In the genomic region with DNA sequence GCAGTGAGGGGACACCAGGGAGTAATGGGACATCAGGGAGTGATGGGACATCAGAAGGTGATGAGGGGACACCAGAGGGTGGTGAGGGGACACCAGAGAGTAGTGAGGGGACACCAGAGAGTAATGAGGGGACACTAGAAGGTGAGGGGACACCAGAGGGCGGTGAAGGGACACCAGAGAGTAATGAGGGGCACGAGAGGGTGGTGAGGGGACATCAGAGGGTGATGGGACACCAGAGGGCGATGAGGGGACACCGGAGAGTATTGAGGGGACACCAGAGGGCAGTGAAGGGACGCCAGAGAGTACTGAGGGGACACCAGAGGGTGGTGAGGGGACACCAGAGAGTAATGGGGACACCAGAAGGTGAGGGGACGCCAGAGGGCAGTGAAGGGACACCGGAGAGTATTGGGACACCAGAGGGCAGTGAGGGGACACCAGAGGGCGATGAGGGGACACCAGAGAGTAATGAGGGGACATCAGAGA, we compare ENCODE assay signal across 18 cellular contexts. TPM values are rescaled to one million over a fixed set of nuclear protein-coding genes. Genes with fewer than 3 reads are reported as not detected.
DNase-seq lines count a peak whose midpoint lies in the region; ATAC-seq and TF ChIP-seq lines count a peak whose summit lies in the region.
"Had no signal": no experiment of that assay in that cellular context is flagged by ENCODE, and none has a peak within 500 bp of the region (broad histone marks: within the 10 kb centered on the region; RNA-seq: fewer than 3 reads in every experiment).

No MANE protein-coding gene starts in this region.

- DNase-seq in CD4-positive, alpha-beta T cell, result peak in 1 of 10 experiments; percentile 12
- DNase-seq in DND-41 (no peak), immature natural killer cell (no peak), GM10248 (ENCODE audit: extremely low spot score) (no peak), iPS-NIHi11 (ENCODE audit: low spot score) (no peak), H4 (ENCODE audit: low spot score) (no peak)
- no peak for DNase-seq in T-helper 2 cell treated with Interferon-gamma antibody and Interleukin-4, amounts not matched to agents 5 μg/mL and 100 μg/mL, for 36 hours (ENCODE audit: low spot score)
- DNase-seq: activated CD8-positive, alpha-beta T cell treated with anti-CD3 and anti-CD28 coated beads for 36 hours; foreskin melanocyte; GF-D8; left ventricle myocardium inferior; NCI-H1436 treated with DMSO at 0.1 percent for 48 hours; NCI-H2227 treated with DMSO at 0.1 percent for 48 hours; ovary; stimulated activated CD4-positive, alpha-beta T cell treated with anti-CD3 and anti-CD28 coated beads, Interleukin-2, amount 100 ng/mL, for 48 hours; SW 1271; thyroid gland had no signal

- no peaks in the 10 kb centered on the region for H3K9me3 Mint-ChIP-seq in CD4-positive, alpha-beta T cell
- no peaks in the 10 kb centered on the region for H3K9me3 Mint-ChIP-seq in T-helper 2 cell treated with Interferon-gamma antibody and Interleukin-4, amounts not matched to agents 5 μg/mL and 100 μg/mL, for 36 hours
- no peaks in the 10 kb centered on the region for H3K9me3 Mint-ChIP-seq in immature natural killer cell
- H3K9me3 Mint-ChIP-seq: activated CD8-positive, alpha-beta T cell treated with anti-CD3 and anti-CD28 coated beads for 36 hours had no signal

- H3K9ac ChIP-seq in DND-41 (ENCODE audit: low read depth, low read length), result no peak overlapping the region

- no peaks in the 10 kb centered on the region for H3K9me3 ChIP-seq in CD4-positive, alpha-beta T cell (ENCODE audit: control insufficient read depth, low read length)
- H3K9me3 ChIP-seq in DND-41 (ENCODE audit: insufficient read depth, low read length, severe bottlenecking), result no peaks in the 10 kb centered on the region
- H3K9me3 ChIP-seq: left ventricle myocardium inferior, ovary, thyroid gland had no signal

- H3K27ac ChIP-seq in CD4-positive, alpha-beta T cell (ENCODE audit: low read depth, low read length), result no peak overlapping the region
- no peak overlapping the region for H3K27ac ChIP-seq in DND-41 (ENCODE audit: low read length)
- H3K27ac ChIP-seq: left ventricle myocardium inferior, ovary, thyroid gland had no signal

- ATAC-seq in CD4-positive, alpha-beta T cell (ENCODE audit: poor library complexity), result no peak
- peak; percentile 18 for ATAC-seq in DND-41 (ENCODE audit: insufficient read depth, low read depth)
- no peak for ATAC-seq in HG03025 (IDR thresholded peaks at IDR 0.05; ENCODE audit: low FRiP score, unreplicated experiment)
- ATAC-seq: activated CD8-positive, alpha-beta T cell treated with anti-CD3 and anti-CD28 coated beads for 36 hours had no signal

- H3K4me1 Mint-ChIP-seq in CD4-positive, alpha-beta T cell (ENCODE audit: low read depth), result no peaks in the 10 kb centered on the region
- peaks cover 1% of the 10 kb centered on the region for H3K4me1 Mint-ChIP-seq in T-helper 2 cell treated with Interferon-gamma antibody and Interleukin-4, amounts not matched to agents 5 μg/mL and 100 μg/mL, for 36 hours (ENCODE audit: low read depth)
- peaks cover 32 to 51% of the 10 kb centered on the region in 2 donors for H3K4me1 Mint-ChIP-seq in immature natural killer cell

- H2AFZ ChIP-seq in DND-41 (ENCODE audit: low read depth, low read length), result no peak overlapping the region

- no peaks in the 10 kb centered on the region for H3K4me1 ChIP-seq in DND-41 (ENCODE audit: insufficient read depth, low read length)
- H3K4me1 ChIP-seq: thyroid gland had no signal

- H3K27ac Mint-ChIP-seq in CD4-positive, alpha-beta T cell, result peak overlapping the region; percentile 76
- H3K27ac Mint-ChIP-seq in T-helper 2 cell treated with Interferon-gamma antibody and Interleukin-4, amounts not matched to agents 5 μg/mL and 100 μg/mL, for 36 hours, result peak overlapping the region; percentile 21
- peak overlapping the region in 4 of 6 donors; percentile 31 to 83 (median 58) for H3K27ac Mint-ChIP-seq in immature natural killer cell
- H3K27ac Mint-ChIP-seq: activated CD8-positive, alpha-beta T cell treated with anti-CD3 and anti-CD28 coated beads for 36 hours had no signal

- POLR2A ChIA-PET in CD4-positive, alpha-beta T cell (lab: Charles Lee), result no interaction called here
- POLR2A ChIA-PET in GM10248 (lab: Yijun Ruan, JAX), result no interaction called here

- intact Hi-C loops in CD4-positive, alpha-beta T cell (cut with DNase I, micrococcal nuclease), result no loop called here

- H3K36me3 ChIP-seq in DND-41 (ENCODE audit: insufficient read depth, low read length), result peaks cover 40% of the 10 kb centered on the region
- H3K36me3 ChIP-seq: ovary had no signal

- H3K4me2 ChIP-seq in DND-41 (ENCODE audit: insufficient read depth, low read length), result no peak overlapping the region

- H3K27me3 ChIP-seq in CD4-positive, alpha-beta T cell (ENCODE audit: control insufficient read depth, insufficient read depth, low read length), result no peaks in the 10 kb centered on the region
- no peaks in the 10 kb centered on the region for H3K27me3 ChIP-seq in DND-41 (ENCODE audit: insufficient read depth, low read length, poor library complexity)
- H3K27me3 ChIP-seq: ovary, thyroid gland had no signal

- no peak overlapping the region for H3K4me3 ChIP-seq in DND-41 (ENCODE audit: low read depth in 1 of 2, low read length in 2 of 2)
- H3K4me3 ChIP-seq: left ventricle myocardium inferior, ovary, thyroid gland had no signal

- TF ChIP-seq CTCF in CD4-positive, alpha-beta T cell (IDR thresholded peaks at IDR 0.05), result no peak
- peak; percentile 16 for TF ChIP-seq CTCF in DND-41 (IDR thresholded peaks at IDR 0.05; ENCODE audit: borderline replicate concordance, extremely low read depth, low read length, poor library complexity, severe bottlenecking)
- TF ChIP-seq CTCF in GM10248 (IDR thresholded peaks at IDR 0.05; ENCODE audit: control extremely low read depth, extremely low read depth, low read depth, missing control alignments), result no peak

- H3K4me3 Mint-ChIP-seq in CD4-positive, alpha-beta T cell, result no peak overlapping the region
- H3K4me3 Mint-ChIP-seq in T-helper 2 cell treated with Interferon-gamma antibody and Interleukin-4, amounts not matched to agents 5 μg/mL and 100 μg/mL, for 36 hours, result no peak overlapping the region
- H3K4me3 Mint-ChIP-seq in immature natural killer cell, result peak overlapping the region in 1 of 5 donors; percentile 54
- H3K4me3 Mint-ChIP-seq: activated CD8-positive, alpha-beta T cell treated with anti-CD3 and anti-CD28 coated beads for 36 hours had no signal

- H3K79me2 ChIP-seq in DND-41 (ENCODE audit: insufficient read depth, low read length), result no peaks in the 10 kb centered on the region

- CTCF ChIA-PET in CD4-positive, alpha-beta T cell (lab: Charles Lee), result no interaction called here
- CTCF ChIA-PET in GM10248 (lab: Yijun Ruan, JAX), result no interaction called here

- peaks cover 41% of the 10 kb centered on the region for H3K36me3 Mint-ChIP-seq in CD4-positive, alpha-beta T cell (ENCODE audit: low read depth)
- peaks cover 27% of the 10 kb centered on the region for H3K36me3 Mint-ChIP-seq in T-helper 2 cell treated with Interferon-gamma antibody and Interleukin-4, amounts not matched to agents 5 μg/mL and 100 μg/mL, for 36 hours (ENCODE audit: low read depth)
- H3K36me3 Mint-ChIP-seq in immature natural killer cell, result peaks cover 4 to 15% (median 5%) of the 10 kb centered on the region in 3 donors

- H3K27me3 Mint-ChIP-seq in CD4-positive, alpha-beta T cell, result no peaks in the 10 kb centered on the region
- no peaks in the 10 kb centered on the region for H3K27me3 Mint-ChIP-seq in T-helper 2 cell treated with Interferon-gamma antibody and Interleukin-4, amounts not matched to agents 5 μg/mL and 100 μg/mL, for 36 hours (ENCODE audit: low read depth)
- H3K27me3 Mint-ChIP-seq in immature natural killer cell (ENCODE audit: low read depth in 3 of 3), result peaks cover 1 to 4% (median 2%) of the 10 kb centered on the region in 3 donors
- H3K27me3 Mint-ChIP-seq: activated CD8-positive, alpha-beta T cell treated with anti-CD3 and anti-CD28 coated beads for 36 hours had no signal

- H4K20me1 ChIP-seq in DND-41 (ENCODE audit: insufficient read depth, low read length), result peaks cover 43% of the 10 kb centered on the region

RNA-seq across cellular contexts. Expression of a gene that starts 10.5 kb away (rescaled TPM):
- under 1 TPM; 0.08 to 0.14 TPM for total RNA-seq in CD4-positive, alpha-beta T cell
- under 1 TPM in 2 of 3 donors, not detected in 1; 0.26 to 0.65 TPM for polyA plus RNA-seq in immature natural killer cell
- total RNA-seq in H4 (2014; rRNA removed; shearing (Covaris generic)), result 2.0 TPM in 2 replicates

RNA-seq across cellular contexts. Expression of a gene that starts 33.3 kb away (rescaled TPM):
- 100 to 1,000 TPM; 104 to 105 TPM for total RNA-seq in CD4-positive, alpha-beta T cell
- polyA plus RNA-seq in immature natural killer cell, result 10 to 100 TPM; 39.5 to 56.9 (median 52.2) TPM
- 106 and 120 TPM in 2 replicates for total RNA-seq in H4 (2014; rRNA removed; shearing (Covaris generic))

Comparison
In these comparisons a context has a peak if more than half of its experiments do, and no peak if none do; other contexts are left out.
1. H3K27ac Mint-ChIP-seq: peak in every context shown above with its lines; median percentile 76 in CD4-positive, alpha-beta T cell; 58 in immature natural killer cell; 21 in T-helper 2 cell treated with Interferon-gamma antibody and Interleukin-4, amounts not matched to agents 5 μg/mL and 100 μg/mL, for 36 hours.